In the genomic region with DNA sequence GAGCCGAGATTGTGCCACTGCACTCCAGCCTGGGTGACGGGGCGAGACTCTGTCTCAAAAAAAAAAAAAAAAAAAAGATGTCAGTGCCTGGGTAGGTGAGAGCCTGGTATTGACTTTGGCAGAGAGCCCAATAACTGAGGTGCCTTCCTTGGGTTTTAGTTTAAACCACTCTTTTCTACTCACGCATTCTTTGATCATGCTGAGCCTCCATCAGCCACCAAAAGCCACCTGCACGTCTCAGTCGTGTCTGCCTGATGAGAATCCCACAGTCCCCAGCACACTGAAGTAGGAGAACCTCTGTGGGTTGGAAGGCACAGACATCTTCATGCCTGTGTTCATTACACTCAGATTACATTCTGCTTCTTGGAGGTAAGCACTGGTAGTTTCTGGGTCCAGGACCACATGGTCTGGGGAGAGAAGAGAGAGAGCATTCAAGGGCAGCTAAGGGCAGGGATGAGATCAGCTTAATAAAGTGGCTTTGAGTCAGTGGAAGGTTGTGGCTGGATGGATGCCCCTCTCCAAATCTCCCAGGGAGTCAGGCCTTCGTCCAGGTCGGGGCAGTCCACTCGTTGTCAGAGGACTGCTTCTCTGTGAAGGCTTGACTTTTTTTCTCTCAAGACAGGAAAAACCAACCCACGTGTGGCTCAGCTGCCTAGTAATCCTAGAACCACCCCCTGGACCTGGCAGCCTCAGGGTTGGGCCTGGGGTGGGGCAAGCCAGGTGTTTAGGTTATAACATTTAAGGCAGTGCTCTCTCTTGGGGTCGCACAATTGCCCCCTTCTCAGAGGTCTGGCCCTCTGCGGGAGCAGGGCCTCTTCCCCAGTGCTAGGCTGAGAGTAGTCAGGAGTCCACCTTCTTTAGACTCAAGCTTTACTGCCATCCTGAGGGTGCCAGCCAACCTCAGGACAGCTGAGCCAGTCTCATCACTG, we compare ENCODE assay signal across 13 cellular contexts. TPM values are rescaled to one million over a fixed set of nuclear protein-coding genes. Genes with fewer than 3 reads are reported as not detected.
DNase-seq lines count a peak whose midpoint lies in the region; ATAC-seq and TF ChIP-seq lines count a peak whose summit lies in the region.
"Had no signal": no experiment of that assay in that cellular context is flagged by ENCODE, and none has a peak within 500 bp of the region (broad histone marks: within the 10 kb centered on the region; RNA-seq: fewer than 3 reads in every experiment).

No MANE protein-coding gene starts in this region.

- H3K36me3 ChIP-seq in naive thymus-derived CD4-positive, alpha-beta T cell (ENCODE audit: control insufficient read depth in 2 of 3, insufficient read depth in 3 of 3, low read length in 3 of 3), result no peaks in the 10 kb centered on the region
- no peaks in the 10 kb centered on the region for H3K36me3 ChIP-seq in brain microvascular endothelial cell (replicated peaks)

- intact Hi-C loops in naive thymus-derived CD4-positive, alpha-beta T cell (cut with micrococcal nuclease), result no loop called here

- no peak for TF ChIP-seq CTCF in brain microvascular endothelial cell (IDR thresholded peaks at IDR 0.05; ENCODE audit: low read depth, low read length, missing control alignments)

- CTCF ChIA-PET in activated CD8-positive, alpha-beta T cell treated with anti-CD3 and anti-CD28 coated beads, Interleukin-2, amount 10 ng/mL, durations not matched to agents 7 days and 5 days (lab: Charles Lee), result interaction anchor here (1.3 kb wide), 1 partner anchor 29 kb away, joined by 4 read pairs; no protein-coding TSS in a partner anchor
- CTCF ChIA-PET in naive thymus-derived CD4-positive, alpha-beta T cell (lab: Charles Lee), result interaction anchor here (0.5 kb wide), 1 partner anchor 27 kb away, joined by 3 read pairs; no protein-coding TSS in a partner anchor

- H3K27me3 Mint-ChIP-seq in activated CD8-positive, alpha-beta T cell treated with anti-CD3 and anti-CD28 coated beads, Interleukin-2, amount 10 ng/mL, durations not matched to agents 7 days and 5 days (ENCODE audit: low read depth), result no peaks in the 10 kb centered on the region
- H3K27me3 Mint-ChIP-seq in naive thymus-derived CD4-positive, alpha-beta T cell, result no peaks in the 10 kb centered on the region
- H3K27me3 Mint-ChIP-seq in activated T-cell treated with anti-CD3 and anti-CD28 coated beads, Interleukin-2, amount 50 U/mL, for 24 hours, result no peaks in the 10 kb centered on the region
- H3K27me3 Mint-ChIP-seq: activated CD8-positive, alpha-beta memory T cell treated with anti-CD3 and anti-CD28 coated beads, Interleukin-2, amount 10 ng/mL, durations not matched to agents 7 days and 5 days; activated naive CD4-positive, alpha-beta T cell treated with anti-CD3 and anti-CD28 coated beads, Interleukin-2, amount 50 U/mL, for 24 hours had no signal

- in situ Hi-C loops in brain microvascular endothelial cell (cut with HindIII; ENCODE audit: low pct_ligation_motif_present, low sequenced_read_pairs), result no loop called here

- H3K27ac Mint-ChIP-seq in activated CD8-positive, alpha-beta T cell treated with anti-CD3 and anti-CD28 coated beads, Interleukin-2, amount 10 ng/mL, durations not matched to agents 7 days and 5 days, result no peak overlapping the region
- H3K27ac Mint-ChIP-seq in naive thymus-derived CD4-positive, alpha-beta T cell, result peak overlapping the region in 8 of 9 donors; percentile 14 to 85 (median 55)
- no peak overlapping the region for H3K27ac Mint-ChIP-seq in activated T-cell treated with anti-CD3 and anti-CD28 coated beads, Interleukin-2, amount 50 U/mL, for 24 hours
- H3K27ac Mint-ChIP-seq: activated CD8-positive, alpha-beta memory T cell treated with anti-CD3 and anti-CD28 coated beads, Interleukin-2, amount 10 ng/mL, durations not matched to agents 7 days and 5 days; activated naive CD4-positive, alpha-beta T cell treated with anti-CD3 and anti-CD28 coated beads, Interleukin-2, amount 50 U/mL, for 24 hours had no signal

- no peaks in the 10 kb centered on the region for H3K27me3 ChIP-seq in naive thymus-derived CD4-positive, alpha-beta T cell (ENCODE audit: control insufficient read depth in 2 of 2, insufficient read depth in 2 of 2, low read length in 2 of 2)
- no peaks in the 10 kb centered on the region for H3K27me3 ChIP-seq in brain microvascular endothelial cell (replicated peaks)

- POLR2A ChIA-PET in activated CD8-positive, alpha-beta T cell treated with anti-CD3 and anti-CD28 coated beads, Interleukin-2, amount 10 ng/mL, durations not matched to agents 7 days and 5 days (lab: Charles Lee), result no interaction called here
- POLR2A ChIA-PET in naive thymus-derived CD4-positive, alpha-beta T cell (lab: Charles Lee), result no interaction called here

- peak; percentile 70 for DNase-seq in DMS53 (lab: John Stamatoyannopoulos, UW)
- no peak for DNase-seq in activated CD8-positive, alpha-beta T cell treated with anti-CD3 and anti-CD28 coated beads, Interleukin-2, amount 10 ng/mL, durations not matched to agents 7 days and 5 days
- peak in 6 of 9 donors; percentile 13 to 42 (median 26) for DNase-seq in naive thymus-derived CD4-positive, alpha-beta T cell
- no peak for DNase-seq in brain microvascular endothelial cell
- DNase-seq in activated T-cell treated with anti-CD3 and anti-CD28 coated beads, Interleukin-2, amount 50 U/mL, for 24 hours, result no peak
- DNase-seq in stimulated activated CD8-positive, alpha-beta memory T cell treated with anti-CD3 and anti-CD28 coated beads, Interleukin-4, amount 100 ng/mL, for 48 hours, result no peak
- DNase-seq: activated CD8-positive, alpha-beta memory T cell treated with anti-CD3 and anti-CD28 coated beads, Interleukin-2, amount 10 ng/mL, durations not matched to agents 7 days and 5 days; cortex of kidney; NCI-H526; Right ventricle myocardium superior had no signal

- no peak for TF ChIP-seq EP300 in Ishikawa (IDR thresholded peaks at IDR 0.05; ENCODE audit: borderline replicate concordance)

- H3K4me1 Mint-ChIP-seq in activated CD8-positive, alpha-beta T cell treated with anti-CD3 and anti-CD28 coated beads, Interleukin-2, amount 10 ng/mL, durations not matched to agents 7 days and 5 days (ENCODE audit: low read depth), result peaks cover 5% of the 10 kb centered on the region
- H3K4me1 Mint-ChIP-seq in naive thymus-derived CD4-positive, alpha-beta T cell, result peaks cover 4 to 21% (median 6%) of the 10 kb centered on the region in 7 donors
- H3K4me1 Mint-ChIP-seq in activated T-cell treated with anti-CD3 and anti-CD28 coated beads, Interleukin-2, amount 50 U/mL, for 24 hours (ENCODE audit: low read depth), result peaks cover 10% of the 10 kb centered on the region

- H3K27ac ChIP-seq in naive thymus-derived CD4-positive, alpha-beta T cell (ENCODE audit: low read depth, low read length), result no peak overlapping the region
- H3K27ac ChIP-seq in brain microvascular endothelial cell, result no peak overlapping the region

- H3K9me3 ChIP-seq in naive thymus-derived CD4-positive, alpha-beta T cell (ENCODE audit: control insufficient read depth in 2 of 3, low read length in 3 of 3), result no peaks in the 10 kb centered on the region

- no peaks in the 10 kb centered on the region for H3K4me1 ChIP-seq in naive thymus-derived CD4-positive, alpha-beta T cell (ENCODE audit: control insufficient read depth in 2 of 2, insufficient read depth in 2 of 2, low read length in 2 of 2)

- H3K4me3 ChIP-seq in naive thymus-derived CD4-positive, alpha-beta T cell (ENCODE audit: low read length), result no peak overlapping the region
- H3K4me3 ChIP-seq in brain microvascular endothelial cell (ENCODE audit: low read depth, low read length), result no peak overlapping the region

- no peaks in the 10 kb centered on the region for H3K9me3 Mint-ChIP-seq in activated CD8-positive, alpha-beta T cell treated with anti-CD3 and anti-CD28 coated beads, Interleukin-2, amount 10 ng/mL, durations not matched to agents 7 days and 5 days (ENCODE audit: insufficient read depth)
- no peaks in the 10 kb centered on the region for H3K9me3 Mint-ChIP-seq in naive thymus-derived CD4-positive, alpha-beta T cell
- no peaks in the 10 kb centered on the region for H3K9me3 Mint-ChIP-seq in activated T-cell treated with anti-CD3 and anti-CD28 coated beads, Interleukin-2, amount 50 U/mL, for 24 hours
- H3K9me3 Mint-ChIP-seq: activated naive CD4-positive, alpha-beta T cell treated with anti-CD3 and anti-CD28 coated beads, Interleukin-2, amount 50 U/mL, for 24 hours had no signal

- no peak overlapping the region for H3K4me3 Mint-ChIP-seq in activated CD8-positive, alpha-beta T cell treated with anti-CD3 and anti-CD28 coated beads, Interleukin-2, amount 10 ng/mL, durations not matched to agents 7 days and 5 days
- H3K4me3 Mint-ChIP-seq in naive thymus-derived CD4-positive, alpha-beta T cell, result peak overlapping the region in 3 of 10 donors; percentile 19 to 27 (median 22)
- H3K4me3 Mint-ChIP-seq in activated T-cell treated with anti-CD3 and anti-CD28 coated beads, Interleukin-2, amount 50 U/mL, for 24 hours, result no peak overlapping the region
- H3K4me3 Mint-ChIP-seq: activated CD8-positive, alpha-beta memory T cell treated with anti-CD3 and anti-CD28 coated beads, Interleukin-2, amount 10 ng/mL, durations not matched to agents 7 days and 5 days; activated naive CD4-positive, alpha-beta T cell treated with anti-CD3 and anti-CD28 coated beads, Interleukin-2, amount 50 U/mL, for 24 hours had no signal

- no peaks in the 10 kb centered on the region for H3K36me3 Mint-ChIP-seq in activated CD8-positive, alpha-beta T cell treated with anti-CD3 and anti-CD28 coated beads, Interleukin-2, amount 10 ng/mL, durations not matched to agents 7 days and 5 days (ENCODE audit: low read depth)
- H3K36me3 Mint-ChIP-seq in naive thymus-derived CD4-positive, alpha-beta T cell, result no peaks in the 10 kb centered on the region
- no peaks in the 10 kb centered on the region for H3K36me3 Mint-ChIP-seq in activated T-cell treated with anti-CD3 and anti-CD28 coated beads, Interleukin-2, amount 50 U/mL, for 24 hours (ENCODE audit: low read depth)
- H3K36me3 Mint-ChIP-seq: activated CD8-positive, alpha-beta memory T cell treated with anti-CD3 and anti-CD28 coated beads, Interleukin-2, amount 10 ng/mL, durations not matched to agents 7 days and 5 days; activated naive CD4-positive, alpha-beta T cell treated with anti-CD3 and anti-CD28 coated beads, Interleukin-2, amount 50 U/mL, for 24 hours had no signal

- ATAC-seq in activated CD8-positive, alpha-beta T cell treated with anti-CD3 and anti-CD28 coated beads, Interleukin-2, amount 10 ng/mL, durations not matched to agents 7 days and 5 days, result peak; percentile 39
- no peak for ATAC-seq in naive thymus-derived CD4-positive, alpha-beta T cell
- no peak for ATAC-seq in HG03571 (IDR thresholded peaks at IDR 0.05; ENCODE audit: unreplicated experiment)
- ATAC-seq: activated CD8-positive, alpha-beta memory T cell treated with anti-CD3 and anti-CD28 coated beads, Interleukin-2, amount 10 ng/mL, durations not matched to agents 7 days and 5 days had no signal

- no peak for TF ChIP-seq RAD21 in Ishikawa (IDR thresholded peaks at IDR 0.05; ENCODE audit: low read depth)

TF ChIP-seq in Ishikawa, 13 proteins besides CTCF, POLR2A, EP300 and RAD21:
- TF ChIP-seq NFIC (IDR thresholded peaks at IDR 0.05) (0 out of 2 replicates have a peak, but pooled peaks have one; percentile 20), TEAD4 (IDR thresholded peaks at IDR 0.05) (no peak), TAF1 (IDR thresholded peaks at IDR 0.05; ENCODE audit: low read depth) (no peak)

RNA-seq across cellular contexts. Expression of a gene that starts 32.6 kb away (rescaled TPM):
- total RNA-seq in activated CD8-positive, alpha-beta T cell treated with anti-CD3 and anti-CD28 coated beads, Interleukin-2, amount 10 ng/mL, durations not matched to agents 7 days and 5 days, result 100 to 1,000 TPM; 132 to 134 TPM
- 100 to 1,000 TPM; 164 to 236 (median 202) TPM for total RNA-seq in naive thymus-derived CD4-positive, alpha-beta T cell
- polyA plus RNA-seq in naive thymus-derived CD4-positive, alpha-beta T cell, result 100 to 1,000 TPM; 145 to 158 TPM

Comparison
In these comparisons a context has a peak if more than half of its experiments do, and no peak if none do; other contexts are left out.
1. DNase-seq: peak in DMS53 (single experiment) and naive thymus-derived CD4-positive, alpha-beta T cell (6 of 9); none in activated CD8-positive, alpha-beta T cell treated with anti-CD3 and anti-CD28 coated beads, Interleukin-2, amount 10 ng/mL, durations not matched to agents 7 days and 5 days (single experiment), brain microvascular endothelial cell (single experiment), activated T-cell treated with anti-CD3 and anti-CD28 coated beads, Interleukin-2, amount 50 U/mL, for 24 hours (single experiment) and stimulated activated CD8-positive, alpha-beta memory T cell treated with anti-CD3 and anti-CD28 coated beads, Interleukin-4, amount 100 ng/mL, for 48 hours (single experiment).
2. H3K27ac Mint-ChIP-seq: peak in naive thymus-derived CD4-positive, alpha-beta T cell (8 of 9); none in activated CD8-positive, alpha-beta T cell treated with anti-CD3 and anti-CD28 coated beads, Interleukin-2, amount 10 ng/mL, durations not matched to agents 7 days and 5 days (single experiment) and activated T-cell treated with anti-CD3 and anti-CD28 coated beads, Interleukin-2, amount 50 U/mL, for 24 hours (single experiment).